In the genomic region with DNA sequence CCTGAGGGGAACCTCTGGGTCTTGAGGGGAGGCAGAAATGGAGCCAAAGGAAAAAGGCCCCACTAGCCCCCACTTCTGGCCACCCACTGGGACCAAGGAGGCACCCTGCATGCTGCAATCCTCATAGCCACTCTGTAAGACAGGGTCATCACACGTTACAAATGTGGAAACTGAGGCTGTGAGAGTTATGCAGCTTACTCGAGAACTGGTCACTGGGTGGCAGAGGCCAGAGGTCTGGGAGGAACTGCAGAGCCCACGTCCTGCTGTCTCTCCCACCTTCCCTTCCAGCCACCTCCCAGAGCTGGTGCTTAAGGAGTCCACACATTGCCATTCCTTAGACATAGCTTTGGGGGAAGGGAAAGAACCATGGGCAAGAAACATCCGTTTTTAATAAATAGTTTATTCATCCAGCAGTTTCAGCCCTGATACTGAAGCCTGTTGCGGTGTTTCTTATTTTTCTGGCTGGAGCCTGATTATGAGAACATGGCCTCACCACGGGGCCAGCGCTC, we compare ENCODE assay signal across 11 cellular contexts. TPM values are rescaled to one million over a fixed set of nuclear protein-coding genes. Genes with fewer than 3 reads are reported as not detected.
DNase-seq lines count a peak whose midpoint lies in the region; ATAC-seq and TF ChIP-seq lines count a peak whose summit lies in the region.
"Had no signal": no experiment of that assay in that cellular context is flagged by ENCODE, and none has a peak within 500 bp of the region (broad histone marks: within the 10 kb centered on the region; RNA-seq: fewer than 3 reads in every experiment).

No MANE protein-coding gene starts in this region.

- no peak overlapping the region for H3K27ac Mint-ChIP-seq in stimulated activated naive B cell treated with anti-CD40 and anti-IgM and Interleukin-4, amounts not matched to agents 10 μg/mL and 1 μg/mL and 100 μg/mL, for 72 hours
- H3K27ac Mint-ChIP-seq in activated T-helper 2 cell treated with anti-CD3 and anti-CD28 coated beads, Interferon-gamma antibody, Interleukin-2, Interleukin-4, amounts not matched to agents 10 μg/mL and 5 μg/mL and 100 μg/mL, durations not matched to agents 14 hours and 24 hours and 36 hours = no peak overlapping the region
- H3K27ac Mint-ChIP-seq: activated naive CD8-positive, alpha-beta T cell treated with anti-CD3 and anti-CD28 coated beads for 36 hours had no signal

- H3K4me3 Mint-ChIP-seq in stimulated activated naive B cell treated with anti-CD40 and anti-IgM and Interleukin-4, amounts not matched to agents 10 μg/mL and 1 μg/mL and 100 μg/mL, for 72 hours = no peak overlapping the region
- no peak overlapping the region for H3K4me3 Mint-ChIP-seq in activated T-helper 2 cell treated with anti-CD3 and anti-CD28 coated beads, Interferon-gamma antibody, Interleukin-2, Interleukin-4, amounts not matched to agents 10 μg/mL and 5 μg/mL and 100 μg/mL, durations not matched to agents 14 hours and 24 hours and 36 hours (ENCODE audit: low read depth)
- H3K4me3 Mint-ChIP-seq: activated naive CD8-positive, alpha-beta T cell treated with anti-CD3 and anti-CD28 coated beads for 36 hours had no signal

- TF ChIP-seq EP300 in esophagus muscularis mucosa (IDR thresholded peaks at IDR 0.05) (no peak), neural cell (conservative IDR thresholded peaks at IDR 0.05; ENCODE audit: poor library complexity, severe bottlenecking) (no peak)

- H3K27me3 ChIP-seq in esophagus muscularis mucosa (peaks cover 0 to 6% (median 0%) of the 10 kb centered on the region in 4 donors), neural cell (ENCODE audit: insufficient read depth, low read depth, low read length) (no peaks in the 10 kb centered on the region), vagina (no peaks in the 10 kb centered on the region)

- H3K4me1 Mint-ChIP-seq in stimulated activated naive B cell treated with anti-CD40 and anti-IgM and Interleukin-4, amounts not matched to agents 10 μg/mL and 1 μg/mL and 100 μg/mL, for 72 hours = peaks cover 3 to 23% of the 10 kb centered on the region in 2 donors
- peaks cover 3% of the 10 kb centered on the region for H3K4me1 Mint-ChIP-seq in activated T-helper 2 cell treated with anti-CD3 and anti-CD28 coated beads, Interferon-gamma antibody, Interleukin-2, Interleukin-4, amounts not matched to agents 10 μg/mL and 5 μg/mL and 100 μg/mL, durations not matched to agents 14 hours and 24 hours and 36 hours (ENCODE audit: low read depth)

- H3K79me2 ChIP-seq in neural cell (replicated peaks; ENCODE audit: insufficient read depth, low read length) = no peaks in the 10 kb centered on the region

- ATAC-seq in Right ventricle myocardium inferior = no peak
- ATAC-seq in stimulated activated naive B cell treated with anti-CD40 and anti-IgM and Interleukin-4, amounts not matched to agents 10 μg/mL and 1 μg/mL and 100 μg/mL, for 72 hours (replicated peaks) = no peak

- 29% methylated on average over 4 of the region's 7 CpGs for whole genome bisulfite sequencing in esophagus muscularis mucosa

- DNase-seq in Right ventricle myocardium inferior (ENCODE audit: missing footprints) (peak; percentile 37), cardiac septum (ENCODE audit: low spot score) (no peak), esophagus muscularis mucosa (ENCODE audit: extremely low spot score) (no peak), vagina (ENCODE audit: extremely low spot score in 2 of 2) (no peak), Ammon's horn (ENCODE audit: low spot score) (no peak)
- DNase-seq in stimulated activated naive B cell treated with anti-CD40 and anti-IgM and Interleukin-4, amounts not matched to agents 10 μg/mL and 1 μg/mL and 100 μg/mL, for 72 hours = no peak
- no peak for DNase-seq in activated T-helper 2 cell treated with anti-CD3 and anti-CD28 coated beads, Interferon-gamma antibody, Interleukin-2, Interleukin-4, amounts not matched to agents 10 μg/mL and 5 μg/mL and 100 μg/mL, durations not matched to agents 14 hours and 24 hours and 36 hours (ENCODE audit: low spot score)
- DNase-seq: NCI-H2081 treated with DMSO at 0.1 percent for 48 hours had no signal

- peaks cover 3% of the 10 kb centered on the region for H3F3A ChIP-seq in neural cell (ENCODE audit: insufficient read depth, low read length, poor library complexity, severe bottlenecking)

- peaks cover 23 to 45% (median 43%) of the 10 kb centered on the region in 4 donors for H3K4me1 ChIP-seq in esophagus muscularis mucosa
- peaks cover 56% of the 10 kb centered on the region for H3K4me1 ChIP-seq in vagina

- H3K9me3 ChIP-seq in esophagus muscularis mucosa (peaks cover 0 to 8% (median 0%) of the 10 kb centered on the region in 4 donors), neural cell (ENCODE audit: low read length) (no peaks in the 10 kb centered on the region), vagina (no peaks in the 10 kb centered on the region)

- H3K4me2 ChIP-seq in neural cell (ENCODE audit: low read length) = no peak overlapping the region

- peak overlapping the region; percentile 64 to 84 (median 72) for H3K27ac ChIP-seq in esophagus muscularis mucosa (replicated peaks in 1 of 4)
- H3K27ac ChIP-seq in neural cell (ENCODE audit: low read length) = peak overlapping the region; percentile 45
- H3K27ac ChIP-seq in vagina = peak overlapping the region; percentile 90

- peak overlapping the region in 2 of 4 donors; percentile 26 to 32 for H3K4me3 ChIP-seq in esophagus muscularis mucosa
- peak overlapping the region; percentile 27 for H3K4me3 ChIP-seq in neural cell (ENCODE audit: low read length)
- H3K4me3 ChIP-seq in vagina = no peak overlapping the region

- H3K9me3 Mint-ChIP-seq in stimulated activated naive B cell treated with anti-CD40 and anti-IgM and Interleukin-4, amounts not matched to agents 10 μg/mL and 1 μg/mL and 100 μg/mL, for 72 hours = peaks cover 0 to 3% of the 10 kb centered on the region in 2 donors
- H3K9me3 Mint-ChIP-seq in activated T-helper 2 cell treated with anti-CD3 and anti-CD28 coated beads, Interferon-gamma antibody, Interleukin-2, Interleukin-4, amounts not matched to agents 10 μg/mL and 5 μg/mL and 100 μg/mL, durations not matched to agents 14 hours and 24 hours and 36 hours = no peaks in the 10 kb centered on the region
- H3K9me3 Mint-ChIP-seq: activated naive CD8-positive, alpha-beta T cell treated with anti-CD3 and anti-CD28 coated beads for 36 hours had no signal

- peaks cover 9 to 23% of the 10 kb centered on the region in 2 donors for H3K27me3 Mint-ChIP-seq in stimulated activated naive B cell treated with anti-CD40 and anti-IgM and Interleukin-4, amounts not matched to agents 10 μg/mL and 1 μg/mL and 100 μg/mL, for 72 hours
- no peaks in the 10 kb centered on the region for H3K27me3 Mint-ChIP-seq in activated T-helper 2 cell treated with anti-CD3 and anti-CD28 coated beads, Interferon-gamma antibody, Interleukin-2, Interleukin-4, amounts not matched to agents 10 μg/mL and 5 μg/mL and 100 μg/mL, durations not matched to agents 14 hours and 24 hours and 36 hours (ENCODE audit: low read depth)

- H3K36me3 Mint-ChIP-seq in stimulated activated naive B cell treated with anti-CD40 and anti-IgM and Interleukin-4, amounts not matched to agents 10 μg/mL and 1 μg/mL and 100 μg/mL, for 72 hours = peaks cover 25 to 26% of the 10 kb centered on the region in 2 donors
- peaks cover 31% of the 10 kb centered on the region for H3K36me3 Mint-ChIP-seq in activated T-helper 2 cell treated with anti-CD3 and anti-CD28 coated beads, Interferon-gamma antibody, Interleukin-2, Interleukin-4, amounts not matched to agents 10 μg/mL and 5 μg/mL and 100 μg/mL, durations not matched to agents 14 hours and 24 hours and 36 hours (ENCODE audit: low read depth)

- no peak overlapping the region for H2AFZ ChIP-seq in neural cell (ENCODE audit: low read depth, low read length)

- peaks cover 31 to 40% (median 40%) of the 10 kb centered on the region in 4 donors for H3K36me3 ChIP-seq in esophagus muscularis mucosa
- peaks cover 9% of the 10 kb centered on the region for H3K36me3 ChIP-seq in neural cell (ENCODE audit: insufficient read depth, low read length)
- peaks cover 0 to 26% of the 10 kb centered on the region in 2 donors for H3K36me3 ChIP-seq in vagina

- TF ChIP-seq RAD21 in neural cell (conservative IDR thresholded peaks at IDR 0.05) = no peak

- intact Hi-C loops in Right ventricle myocardium inferior (cut with DNase I) (no loop called here), cardiac septum (cut with DNase I) (loop anchor here (2.0 to 10.0 kb wide), 2 partner anchors 258 to 284 kb away; no protein-coding TSS in a partner anchor), esophagus muscularis mucosa (cut with DNase I) (loop anchor here (5.0 kb wide), 1 partner anchor 256 kb away; no protein-coding TSS in a partner anchor), vagina (cut with DNase I) (loop anchor here (10.0 kb wide), 1 partner anchor 384 kb away; no protein-coding TSS in a partner anchor)
- intact Hi-C loops in activated T-helper 2 cell treated with anti-CD3 and anti-CD28 coated beads, Interferon-gamma antibody, Interleukin-2, Interleukin-4, amounts not matched to agents 10 μg/mL and 5 μg/mL and 100 μg/mL, durations not matched to agents 14 hours and 24 hours and 36 hours (cut with micrococcal nuclease) = loop anchor here (1.0 to 5.0 kb wide), 2 partner anchors 256 to 381 kb away; no protein-coding TSS in a partner anchor

- no peak for TF ChIP-seq POLR2A in esophagus muscularis mucosa (IDR thresholded peaks at IDR 0.05; ENCODE audit: low read depth)
- TF ChIP-seq POLR2A in vagina (IDR thresholded peaks at IDR 0.05) = no peak

- no peaks in the 10 kb centered on the region for H3K9me2 ChIP-seq in neural cell (ENCODE audit: insufficient read depth, low read length)

- TF ChIP-seq CTCF in esophagus muscularis mucosa (IDR thresholded peaks at IDR 0.05) (no peak), neural cell (IDR thresholded peaks at IDR 0.05; ENCODE audit: poor library complexity, severe bottlenecking) (no peak), vagina (IDR thresholded peaks at IDR 0.05) (no peak)

- peak overlapping the region; percentile 39 for H3K9ac ChIP-seq in neural cell (ENCODE audit: low read length)

- H4K20me1 ChIP-seq in neural cell (ENCODE audit: insufficient read depth) = no peaks in the 10 kb centered on the region

RNA-seq across cellular contexts. Expression of gene LEMD2, which starts 18.0 kb away (rescaled TPM):
- total RNA-seq in Right ventricle myocardium inferior = 23.2 TPM
- 29.6 TPM for total RNA-seq in cardiac septum
- total RNA-seq in esophagus muscularis mucosa = 10 to 100 TPM; 36.4 to 65.3 (median 55.4) TPM
- 84.6 and 109 TPM in 2 replicates for polyA plus RNA-seq in neural cell
- polyA minus RNA-seq in neural cell = 49.4 and 59.2 TPM in 2 replicates
- 55.5 TPM for total RNA-seq in vagina
- total RNA-seq in activated T-helper 2 cell treated with anti-CD3 and anti-CD28 coated beads, Interferon-gamma antibody, Interleukin-2, Interleukin-4, amounts not matched to agents 10 μg/mL and 5 μg/mL and 100 μg/mL, durations not matched to agents 14 hours and 24 hours and 36 hours = 61.7 and 66.2 TPM in 2 replicates

RNA-seq across cellular contexts. Expression of gene IP6K3, which starts 24.2 kb away (rescaled TPM):
- total RNA-seq in Right ventricle myocardium inferior (47.6 TPM), cardiac septum (16.6 TPM), esophagus muscularis mucosa (1 to 10 TPM; 1.2 to 2.8 (median 1.7) TPM), vagina (1.5 TPM)
- not detected in 2 replicates for polyA plus RNA-seq in neural cell
- not detected in 2 replicates for polyA minus RNA-seq in neural cell
- total RNA-seq in activated T-helper 2 cell treated with anti-CD3 and anti-CD28 coated beads, Interferon-gamma antibody, Interleukin-2, Interleukin-4, amounts not matched to agents 10 μg/mL and 5 μg/mL and 100 μg/mL, durations not matched to agents 14 hours and 24 hours and 36 hours = not detected in 2 replicates
- total RNA-seq: activated naive CD8-positive, alpha-beta T cell treated with anti-CD3 and anti-CD28 coated beads for 36 hours; lung microvascular endothelial cell had no signal

RNA-seq across cellular contexts. Expression of gene MLN, which starts 32.9 kb away (rescaled TPM):
- not detected for total RNA-seq in Right ventricle myocardium inferior
- total RNA-seq in cardiac septum = not detected
- not detected for total RNA-seq in esophagus muscularis mucosa
- polyA plus RNA-seq in neural cell = not detected in 2 replicates
- polyA minus RNA-seq in neural cell = not detected in 2 replicates
- not detected for total RNA-seq in vagina
- not detected in 2 replicates for total RNA-seq in activated T-helper 2 cell treated with anti-CD3 and anti-CD28 coated beads, Interferon-gamma antibody, Interleukin-2, Interleukin-4, amounts not matched to agents 10 μg/mL and 5 μg/mL and 100 μg/mL, durations not matched to agents 14 hours and 24 hours and 36 hours
- total RNA-seq: activated naive CD8-positive, alpha-beta T cell treated with anti-CD3 and anti-CD28 coated beads for 36 hours; lung microvascular endothelial cell had no signal

RNA-seq across cellular contexts. Expression of gene UQCC2, which starts 59.4 kb away (rescaled TPM):
- total RNA-seq in Right ventricle myocardium inferior (215 TPM), cardiac septum (209 TPM), esophagus muscularis mucosa (10 to 100 TPM in 3 of 4 donors, 1 to 10 TPM in 1; 9.4 to 22.2 (median 14.7) TPM), vagina (16.2 TPM)
- 109 and 123 TPM in 2 replicates for polyA plus RNA-seq in neural cell
- 32.3 and 39.4 TPM in 2 replicates for polyA minus RNA-seq in neural cell
- 136 and 137 TPM in 2 replicates for total RNA-seq in activated T-helper 2 cell treated with anti-CD3 and anti-CD28 coated beads, Interferon-gamma antibody, Interleukin-2, Interleukin-4, amounts not matched to agents 10 μg/mL and 5 μg/mL and 100 μg/mL, durations not matched to agents 14 hours and 24 hours and 36 hours
